Comparison of ENCODE assay signal across 17 cellular contexts in the genomic region with DNA sequence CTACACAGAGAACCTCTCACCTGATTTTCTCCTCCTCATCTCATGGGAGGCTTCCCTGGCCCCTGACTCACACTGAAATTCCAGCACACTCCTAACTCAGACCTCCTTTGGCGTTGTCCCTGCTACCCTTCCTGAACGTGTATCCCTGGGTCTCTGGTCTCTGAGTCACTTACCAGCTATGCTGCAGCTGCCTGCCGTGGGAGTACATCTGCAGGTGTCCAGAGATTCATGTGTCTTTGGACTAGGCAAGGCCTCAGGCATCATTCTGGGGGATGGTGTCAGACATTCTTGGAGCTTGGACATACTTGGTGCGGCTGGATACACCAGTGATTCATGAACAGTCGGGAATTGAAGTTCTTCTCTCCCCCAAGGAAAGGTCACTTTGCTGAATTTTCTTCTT.
A peak's percentile ranks its signal among the peaks of the same experiment; 100 is the strongest.
DNase-seq lines count a peak whose midpoint lies in the region; ATAC-seq, FAIRE-seq and TF ChIP-seq lines count a peak whose summit lies in the region.
"Had no signal": no experiment of that assay in that cellular context is flagged by ENCODE, and none has a peak within 500 bp of the region (broad histone marks: within the 10 kb centered on the region; RNA-seq: fewer than 3 reads in every experiment).

No MANE protein-coding gene starts in this region.

- H3K27ac ChIP-seq in A549, result no peak overlapping the region
- no peak overlapping the region for H3K27ac ChIP-seq in body of pancreas
- H3K27ac ChIP-seq: breast epithelium had no signal

- peak; percentile 3 to 16 for DNase-seq in A549 (ENCODE audit: low read depth in 1 of 2, low spot score in 1 of 2)
- DNase-seq in HS-5 (ENCODE audit: low read depth), result peak; percentile 13
- no peak for DNase-seq in body of pancreas
- peak; percentile 99 for DNase-seq in kidney glomerular epithelial cell (lab: John Stamatoyannopoulos, UW)
- no peak for DNase-seq in stimulated activated CD4-positive, alpha-beta T cell treated with anti-CD3 and anti-CD28 coated beads, Interleukin-15, amount 100 ng/mL, for 24 hours
- no peak for DNase-seq in NCI-H748 (lab: John Stamatoyannopoulos, UW; ENCODE audit: unreplicated experiment)
- DNase-seq in ecto neural progenitor cell (ENCODE audit: low spot score), result no peak
- no peak for DNase-seq in activated naive CD4-positive, alpha-beta T cell treated with anti-CD3 and anti-CD28 coated beads, Interleukin-2, amount 10 ng/mL, durations not matched to agents 7 days and 5 days
- DNase-seq: activated CD4-positive, alpha-beta T cell treated with anti-CD3 and anti-CD28 coated beads for 4 hours; activated T-cell treated with anti-CD3 and anti-CD28 coated beads, Interleukin-2, amount 50 U/mL, for 72 hours; erythroblast; natural killer cell; NCI-H2029; stimulated activated CD4-positive, alpha-beta T cell treated with anti-CD3 and anti-CD28 coated beads, Interleukin-12 subunit alpha, Interleukin-12 subunit beta, amount 100 ng/mL, for 4 hours had no signal

- no peaks in the 10 kb centered on the region for H3K27me3 ChIP-seq in body of pancreas
- H3K27me3 ChIP-seq: breast epithelium had no signal

- H3K9me3 Mint-ChIP-seq in activated naive CD4-positive, alpha-beta T cell treated with anti-CD3 and anti-CD28 coated beads, Interleukin-2, amount 10 ng/mL, durations not matched to agents 7 days and 5 days, result no peaks in the 10 kb centered on the region
- H3K9me3 Mint-ChIP-seq: T-helper 1 cell treated with Interleukin-12 subunit alpha and Interleukin-12 subunit beta and Interleukin-4 antibody, amounts not matched to agents 30 μg/mL and 1 μg/mL, for 36 hours had no signal

- no peak for TF ChIP-seq EP300 in A549 (IDR thresholded peaks at IDR 0.05)

- H3K27me3 Mint-ChIP-seq in activated naive CD4-positive, alpha-beta T cell treated with anti-CD3 and anti-CD28 coated beads, Interleukin-2, amount 10 ng/mL, durations not matched to agents 7 days and 5 days, result no peaks in the 10 kb centered on the region

- TF ChIP-seq POLR2A in A549 (IDR thresholded peaks at IDR 0.05; ENCODE audit: low read length) (no peak), body of pancreas (IDR thresholded peaks at IDR 0.05) (no peak)

- TF ChIP-seq CTCF in A549 (IDR thresholded peaks at IDR 0.05) (no peak), body of pancreas (IDR thresholded peaks at IDR 0.05) (no peak)

- H3K9me3 ChIP-seq in A549, result no peaks in the 10 kb centered on the region
- H3K9me3 ChIP-seq in body of pancreas, result no peaks in the 10 kb centered on the region

- H3K36me3 ChIP-seq in body of pancreas (replicated peaks in 1 of 2; ENCODE audit: insufficient read depth in 1 of 2, low read depth in 2 of 2), result no peaks in the 10 kb centered on the region
- H3K36me3 ChIP-seq: breast epithelium had no signal

- no peaks in the 10 kb centered on the region for H3K4me1 Mint-ChIP-seq in activated naive CD4-positive, alpha-beta T cell treated with anti-CD3 and anti-CD28 coated beads, Interleukin-2, amount 10 ng/mL, durations not matched to agents 7 days and 5 days
- H3K4me1 Mint-ChIP-seq: natural killer cell had no signal

- 3% methylated on average over 4 of the region's 5 CpGs for WGBS in A549 (ENCODE audit: missing lambda C conversion rate)
- WGBS in body of pancreas, 2 donors, result 65 to 84% methylated on average over 3 to 5 of the region's 5 CpGs

- H3K4me3 Mint-ChIP-seq in activated naive CD4-positive, alpha-beta T cell treated with anti-CD3 and anti-CD28 coated beads, Interleukin-2, amount 10 ng/mL, durations not matched to agents 7 days and 5 days, result no peak overlapping the region
- H3K4me3 Mint-ChIP-seq: activated T-cell treated with anti-CD3 and anti-CD28 coated beads, Interleukin-2, amount 50 U/mL, for 72 hours; natural killer cell; T-helper 1 cell treated with Interleukin-12 subunit alpha and Interleukin-12 subunit beta and Interleukin-4 antibody, amounts not matched to agents 30 μg/mL and 1 μg/mL, for 36 hours had no signal

- H3K4me2 ChIP-seq in A549, result no peak overlapping the region

- ATAC-seq in A549 (peak; percentile 40 to 78; a peak in 5 of 6 replicates), body of pancreas (peak; percentile 24)
- ATAC-seq: activated T-cell treated with anti-CD3 and anti-CD28 coated beads, Interleukin-2, amount 50 U/mL, for 72 hours; K562; natural killer cell had no signal

- no peak overlapping the region for H3K4me3 ChIP-seq in A549
- no peak overlapping the region for H3K4me3 ChIP-seq in body of pancreas
- H3K4me3 ChIP-seq: breast epithelium, K562 had no signal

- no peaks in the 10 kb centered on the region for H3K4me1 ChIP-seq in A549
- peaks cover 4% of the 10 kb centered on the region for H3K4me1 ChIP-seq in body of pancreas
- H3K4me1 ChIP-seq: breast epithelium had no signal

- FAIRE-seq in A549 (lab: Jason Lieb, UNC), result no peak
- FAIRE-seq: K562 had no signal

- CTCF ChIA-PET in A549 (lab: Yijun Ruan, JAX), result interaction anchor here (0.9 kb wide), 1 partner anchor 30 kb away, joined by 3 read pairs; no protein-coding TSS in a partner anchor
- CTCF ChIA-PET in activated naive CD4-positive, alpha-beta T cell treated with anti-CD3 and anti-CD28 coated beads, Interleukin-2, amount 10 ng/mL, durations not matched to agents 7 days and 5 days (lab: Charles Lee), result no interaction called here

- intact Hi-C loops in body of pancreas (cut with DNase I), result no loop called here

- POLR2A ChIA-PET in A549 (lab: Yijun Ruan, JAX), result no interaction called here

- no peak for TF ChIP-seq RAD21 in A549 (conservative IDR thresholded peaks at IDR 0.05 in 1 of 2, IDR thresholded peaks at IDR 0.05 in 1 of 2)

- H3K27ac Mint-ChIP-seq in activated naive CD4-positive, alpha-beta T cell treated with anti-CD3 and anti-CD28 coated beads, Interleukin-2, amount 10 ng/mL, durations not matched to agents 7 days and 5 days, result no peak overlapping the region
- H3K27ac Mint-ChIP-seq: activated T-cell treated with anti-CD3 and anti-CD28 coated beads, Interleukin-2, amount 50 U/mL, for 72 hours; natural killer cell; T-helper 1 cell treated with Interleukin-12 subunit alpha and Interleukin-12 subunit beta and Interleukin-4 antibody, amounts not matched to agents 30 μg/mL and 1 μg/mL, for 36 hours had no signal

- no peaks in the 10 kb centered on the region for H3K36me3 Mint-ChIP-seq in activated naive CD4-positive, alpha-beta T cell treated with anti-CD3 and anti-CD28 coated beads, Interleukin-2, amount 10 ng/mL, durations not matched to agents 7 days and 5 days
- H3K36me3 Mint-ChIP-seq: natural killer cell had no signal

TF ChIP-seq in A549, 52 proteins besides CTCF, POLR2A, EP300 and RAD21:
- TF ChIP-seq, protein P1, sequence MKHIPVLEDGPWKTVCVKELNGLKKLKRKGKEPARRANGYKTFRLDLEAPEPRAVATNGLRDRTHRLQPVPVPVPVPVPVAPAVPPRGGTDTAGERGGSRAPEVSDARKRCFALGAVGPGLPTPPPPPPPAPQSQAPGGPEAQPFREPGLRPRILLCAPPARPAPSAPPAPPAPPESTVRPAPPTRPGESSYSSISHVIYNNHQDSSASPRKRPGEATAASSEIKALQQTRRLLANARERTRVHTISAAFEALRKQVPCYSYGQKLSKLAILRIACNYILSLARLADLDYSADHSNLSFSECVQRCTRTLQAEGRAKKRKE (CRISPR knock-in tag; IDR thresholded peaks at IDR 0.05; ENCODE audit: low read depth), result no peak
- TF ChIP-seq NR3C1 (IDR thresholded peaks at IDR 0.05) (no peak), CBX2 (IDR thresholded peaks at IDR 0.05; ENCODE audit: borderline replicate concordance, low read depth) (no peak)

Comparison
In these comparisons a context has a peak if more than half of its experiments do, and no peak if none do; other contexts are left out.
1. DNase-seq: peak in A549 (2 of 2), HS-5 (single experiment) and kidney glomerular epithelial cell (single experiment); none in body of pancreas (0 of 4), stimulated activated CD4-positive, alpha-beta T cell treated with anti-CD3 and anti-CD28 coated beads, Interleukin-15, amount 100 ng/mL, for 24 hours (single experiment), NCI-H748 (single experiment), ecto neural progenitor cell (single experiment) and activated naive CD4-positive, alpha-beta T cell treated with anti-CD3 and anti-CD28 coated beads, Interleukin-2, amount 10 ng/mL, durations not matched to agents 7 days and 5 days (single experiment).